ENCODE assay signal across 10 cellular contexts in the genomic region with DNA sequence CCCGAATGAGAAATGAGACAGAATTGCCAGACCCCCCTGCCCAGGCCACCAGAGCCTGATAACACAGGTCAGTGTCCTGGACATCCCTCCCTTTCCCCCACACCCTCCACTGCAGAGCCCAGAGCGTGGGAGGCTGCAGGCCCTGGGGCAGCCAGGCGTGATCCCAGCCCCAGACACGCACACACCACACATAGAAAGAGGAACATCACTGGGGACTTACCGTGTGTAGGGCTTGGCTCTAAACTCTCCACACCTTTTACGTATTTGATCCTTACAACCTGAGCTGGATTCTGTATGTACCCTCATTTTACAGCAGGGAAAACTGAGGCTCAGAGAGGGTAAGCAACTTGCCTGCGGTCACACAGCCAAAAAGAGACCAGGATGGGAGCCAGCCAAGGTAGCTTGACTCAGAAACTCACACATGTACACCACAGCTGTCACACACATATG. TPM values are rescaled to one million over a fixed set of nuclear protein-coding genes. Genes with fewer than 3 reads are reported as not detected.
A peak's percentile ranks its signal among the peaks of the same experiment; 100 is the strongest.
DNase-seq lines count a peak whose midpoint lies in the region; ATAC-seq and TF ChIP-seq lines count a peak whose summit lies in the region.
"Had no signal": no experiment of that assay in that cellular context is flagged by ENCODE, and none has a peak within 500 bp of the region (broad histone marks: within the 10 kb centered on the region; RNA-seq: fewer than 3 reads in every experiment).

No MANE protein-coding gene starts in this region.

- H3K27me3 ChIP-seq in BLaER1 (no peaks in the 10 kb centered on the region), suprapubic skin (no peaks in the 10 kb centered on the region)

- H3K9ac ChIP-seq in BLaER1: peak overlapping the region; percentile 44

- peak overlapping the region; percentile 77 for H3K4me3 Mint-ChIP-seq in central memory CD8-positive, alpha-beta T cell

- no peak for TF ChIP-seq CTCF in suprapubic skin (IDR thresholded peaks at IDR 0.05)

- intact Hi-C loops in cardiac septum (cut with DNase I): no loop called here

- no peaks in the 10 kb centered on the region for H3K9me3 ChIP-seq in BLaER1
- no peaks in the 10 kb centered on the region for H3K9me3 ChIP-seq in suprapubic skin

- peak overlapping the region; percentile 63 for H3K4me2 ChIP-seq in BLaER1

- H3K27ac Mint-ChIP-seq in central memory CD8-positive, alpha-beta T cell (ENCODE audit: low read depth): peak overlapping the region; percentile 100

- H3K36me3 Mint-ChIP-seq in central memory CD8-positive, alpha-beta T cell (ENCODE audit: insufficient read depth): peaks cover 43% of the 10 kb centered on the region

- H3K36me3 ChIP-seq in BLaER1 (peaks cover 7% of the 10 kb centered on the region), suprapubic skin (peaks cover 5% of the 10 kb centered on the region)

- peak; percentile 33 for ATAC-seq in GM18861 (IDR thresholded peaks at IDR 0.05; ENCODE audit: unreplicated experiment)
- no peak for ATAC-seq in central memory CD8-positive, alpha-beta T cell (replicated peaks; ENCODE audit: extremely low read depth, poor library complexity, severe bottlenecking)

- DNase-seq in KG1 (lab: John Stamatoyannopoulos, UW) (peak; percentile 16), cardiac septum (ENCODE audit: low spot score) (no peak), NCI-H446 treated with DMSO at 0.1 percent for 48 hours (lab: John Stamatoyannopoulos, UW) (no peak), suprapubic skin (ENCODE audit: low spot score in 2 of 2) (no peak)
- DNase-seq in central memory CD8-positive, alpha-beta T cell (ENCODE audit: low spot score in 2 of 2): no peak
- DNase-seq in stimulated activated naive CD4-positive, alpha-beta T cell (lab: John Stamatoyannopoulos, UW): no peak
- DNase-seq: DMS153 had no signal

- 73% methylated on average over 6 of the region's 7 CpGs for WGBS in suprapubic skin

- no peak overlapping the region for H3K4me3 ChIP-seq in BLaER1
- H3K4me3 ChIP-seq in suprapubic skin: no peak overlapping the region

- H3K27ac ChIP-seq in BLaER1: peak overlapping the region; percentile 85
- H3K27ac ChIP-seq in suprapubic skin: no peak overlapping the region
- H3K27ac ChIP-seq: epithelial cell of prostate had no signal

- no peak for TF ChIP-seq POLR2A in suprapubic skin (IDR thresholded peaks at IDR 0.05)

- no peaks in the 10 kb centered on the region for H4K20me1 ChIP-seq in BLaER1

- H3K9me3 Mint-ChIP-seq in central memory CD8-positive, alpha-beta T cell: no peaks in the 10 kb centered on the region

- TF ChIP-seq EP300 in suprapubic skin (IDR thresholded peaks at IDR 0.05): no peak

- peaks cover 67% of the 10 kb centered on the region for H3K4me1 Mint-ChIP-seq in central memory CD8-positive, alpha-beta T cell

- no peaks in the 10 kb centered on the region for H3K27me3 Mint-ChIP-seq in central memory CD8-positive, alpha-beta T cell

- peaks cover 81% of the 10 kb centered on the region for H3K4me1 ChIP-seq in BLaER1
- H3K4me1 ChIP-seq in suprapubic skin: peaks cover 21% of the 10 kb centered on the region

RNA-seq across cellular contexts. Expression of a gene that starts 0.3 kb away (rescaled TPM):
- total RNA-seq in cardiac septum (0.19 TPM), suprapubic skin (1 to 10 TPM in 1 of 4 donors, under 1 TPM in 2, not detected in 1; 0.38 to 1.1 (median 0.42) TPM)

RNA-seq across cellular contexts. Expression of a gene that starts 3.4 kb away (rescaled TPM):
- total RNA-seq in cardiac septum (29.5 TPM), suprapubic skin (10 to 100 TPM; 41.9 to 55.1 (median 46.8) TPM)

RNA-seq across cellular contexts. Expression of a gene that starts 8.7 kb away (rescaled TPM):
- total RNA-seq in cardiac septum (10.0 TPM), suprapubic skin (10 to 100 TPM; 16.4 to 32.9 (median 19.9) TPM)

RNA-seq across cellular contexts. Expression of a gene that starts 16.7 kb away (rescaled TPM):
- total RNA-seq in cardiac septum: 9.4 TPM
- total RNA-seq in suprapubic skin: 10 to 100 TPM; 11.8 to 26.7 (median 22.3) TPM

RNA-seq across cellular contexts. Expression of a gene that starts 16.9 kb away (rescaled TPM):
- total RNA-seq in cardiac septum (126 TPM), suprapubic skin (100 to 1,000 TPM; 211 to 315 (median 225) TPM)
